8 cellular contexts compared by ENCODE assay signal in genomic region chr14:32202468-32202865, GRCh38. TPM values are rescaled to one million over a fixed set of nuclear protein-coding genes. Genes with fewer than 3 reads are reported as not detected.
DNase-seq lines count a peak whose midpoint lies in the region; ATAC-seq and TF ChIP-seq lines count a peak whose summit lies in the region.

No MANE protein-coding gene starts in this region.

- H3K4me3 ChIP-seq in DOHH2 (ENCODE audit: low read length): peak overlapping the region; percentile 92
- H3K4me3 ChIP-seq in astrocyte of the spinal cord (ENCODE audit: low read depth, low read length): peak overlapping the region; percentile 73
- peak overlapping the region; percentile 60 to 61 for H3K4me3 ChIP-seq in left lung
- H3K4me3 ChIP-seq in tibial artery: peak overlapping the region; percentile 73 to 83

- ATAC-seq in left lung: peak; percentile 3
- ATAC-seq in esophagus mucosa: no peak

- no peaks in the 10 kb centered on the region for H3K9me3 ChIP-seq in DOHH2 (ENCODE audit: control insufficient read depth, insufficient read depth, low read length)
- H3K9me3 ChIP-seq in left lung: no peaks in the 10 kb centered on the region
- H3K9me3 ChIP-seq in tibial artery: no peaks in the 10 kb centered on the region

- no peaks in the 10 kb centered on the region for H3K9me2 ChIP-seq in DOHH2 (replicated peaks; ENCODE audit: control insufficient read depth, low read length)

- intact Hi-C loops in left lung (cut with DNase I) (no loop called here), tibial artery (cut with DNase I; ENCODE audit: low total_unique reads) (loop anchor here (2.0 to 5.0 kb wide), 2 partner anchors 50 to 126 kb away; partner anchors contain the start of gene ARHGAP5)

- peaks cover 41% of the 10 kb centered on the region for H3K4me1 ChIP-seq in DOHH2 (ENCODE audit: control insufficient read depth, low read length)
- H3K4me1 ChIP-seq in left lung: peaks cover 9 to 31% of the 10 kb centered on the region in 2 donors
- peaks cover 0 to 18% (median 3%) of the 10 kb centered on the region in 4 donors for H3K4me1 ChIP-seq in tibial artery

- peaks cover 13% of the 10 kb centered on the region for H3F3A ChIP-seq in DOHH2 (ENCODE audit: control insufficient read depth, insufficient read depth)

- H4K20me1 ChIP-seq in DOHH2 (ENCODE audit: control insufficient read depth, insufficient read depth, low read depth, low read length): no peaks in the 10 kb centered on the region

- no peak overlapping the region for H3K27ac ChIP-seq in DOHH2 (ENCODE audit: low read depth, low read length)
- peak overlapping the region; percentile 80 to 88 for H3K27ac ChIP-seq in left lung
- peak overlapping the region; percentile 86 to 89 for H3K27ac ChIP-seq in tibial artery

- DNase-seq in NCI-H2029 treated with DMSO at 0.1 percent for 48 hours (lab: John Stamatoyannopoulos, UW) (peak; percentile 99), astrocyte of the spinal cord (ENCODE audit: low read depth, low spot score) (peak; percentile 62), left lung (no peak), tibial artery (no peak), mesenteric fat pad (ENCODE audit: low spot score) (no peak), SKM-1 (lab: John Stamatoyannopoulos, UW; ENCODE audit: unreplicated experiment) (no peak)

- in situ Hi-C loops in astrocyte of the spinal cord (cut with HindIII; ENCODE audit: low sequenced_read_pairs): no loop called here

- H3K36me3 ChIP-seq in DOHH2 (ENCODE audit: control insufficient read depth, low read length) (no peaks in the 10 kb centered on the region), left lung (no peaks in the 10 kb centered on the region), tibial artery (no peaks in the 10 kb centered on the region)

- H3K79me2 ChIP-seq in DOHH2 (ENCODE audit: control insufficient read depth, low read length): no peaks in the 10 kb centered on the region

- TF ChIP-seq CTCF in DOHH2 (IDR thresholded peaks at IDR 0.05; ENCODE audit: low read depth, low read length, poor library complexity, severe bottlenecking) (no peak), astrocyte of the spinal cord (IDR thresholded peaks at IDR 0.05; ENCODE audit: low read depth, low read length) (no peak), left lung (IDR thresholded peaks at IDR 0.05) (no peak), tibial artery (IDR thresholded peaks at IDR 0.05) (no peak)

- H3K4me2 ChIP-seq in DOHH2 (ENCODE audit: low read length): peak overlapping the region; percentile 86

- H3K27me3 ChIP-seq in DOHH2 (ENCODE audit: control insufficient read depth, low read length): peaks cover 35% of the 10 kb centered on the region
- peaks cover 0 to 23% of the 10 kb centered on the region in 2 donors for H3K27me3 ChIP-seq in left lung
- H3K27me3 ChIP-seq in tibial artery: no peaks in the 10 kb centered on the region

RNA-seq across cellular contexts. Expression of gene RNU6-8, which starts 0.6 kb away (rescaled TPM):
- total RNA-seq in left lung (not detected), mesenteric fat pad (not detected), esophagus mucosa (not detected)

RNA-seq across cellular contexts. Expression of gene RNU6-7, which starts 0.6 kb away (rescaled TPM):
- total RNA-seq in left lung (not detected), mesenteric fat pad (not detected), esophagus mucosa (not detected)

Comparison
In these comparisons a context has a peak if more than half of its experiments do, and no peak if none do; other contexts are left out.
1. DNase-seq: peak in NCI-H2029 treated with DMSO at 0.1 percent for 48 hours (single experiment) and astrocyte of the spinal cord (single experiment); none in left lung (0 of 2), tibial artery (0 of 2), mesenteric fat pad (single experiment) and SKM-1 (single experiment).
2. Peak in every context shown above with its lines, with median percentiles within 50 percentile points of each other: H3K4me3 ChIP-seq.